In the genomic region with DNA sequence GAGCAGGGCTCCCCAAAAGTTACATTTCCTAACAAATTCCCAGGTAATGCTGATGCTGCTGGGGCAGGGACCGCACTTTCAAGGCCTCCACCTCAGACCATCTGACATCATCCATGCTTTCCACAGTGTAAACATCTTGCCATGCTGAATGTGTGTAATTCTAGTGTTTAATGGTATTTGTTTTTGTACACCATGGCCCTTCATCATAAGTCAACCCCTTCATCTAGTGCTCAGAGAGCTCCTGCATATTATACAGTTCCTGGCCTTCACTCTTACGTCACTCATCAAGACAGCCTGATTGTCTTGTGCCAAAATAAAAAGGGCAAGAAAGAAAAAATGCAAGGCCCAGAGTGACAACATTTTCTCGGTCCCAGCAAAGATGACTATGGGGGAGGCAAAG, we compare ENCODE assay signal across 20 cellular contexts.
DNase-seq lines count a peak whose midpoint lies in the region; ATAC-seq, FAIRE-seq and TF ChIP-seq lines count a peak whose summit lies in the region.
"Had no signal": no experiment of that assay in that cellular context is flagged by ENCODE, and none has a peak within 500 bp of the region (broad histone marks: within the 10 kb centered on the region; RNA-seq: fewer than 3 reads in every experiment).

No MANE protein-coding gene starts in this region.

- peak in 2 of 3 experiments; percentile 26 to 43 for DNase-seq in NCI-H1417 (lab: John Stamatoyannopoulos, UW)
- no peak for DNase-seq in NCI-H1417 treated with DMSO at 0.1 percent for 48 hours (lab: John Stamatoyannopoulos, UW)
- DNase-seq in NCI-H1092 treated with DMSO at 0.1 percent for 48 hours (lab: John Stamatoyannopoulos, UW), result peak; percentile 19
- DNase-seq in hepatocyte (ENCODE audit: low spot score), result no peak
- no peak for DNase-seq in glomerular visceral epithelial cell (ENCODE audit: extremely low spot score)
- no peak for DNase-seq in frontal cortex (ENCODE audit: low spot score in 2 of 2)
- DNase-seq: activated CD4-positive, alpha-beta T cell treated with anti-CD3 and anti-CD28 coated beads for 1 hour; activated CD8-positive, alpha-beta memory T cell treated with anti-CD3 and anti-CD28 coated beads, Interleukin-2, amount 50 U/mL, for 4 hours; activated naive CD4-positive, alpha-beta T cell treated with anti-CD3 and anti-CD28 coated beads, Interleukin-2, amount 50 U/mL, for 16 hours; effector memory CD8-positive, alpha-beta T cell; mesenchymal stem cell; NCI-H1105 treated with DMSO at 0.1 percent for 48 hours; occipital lobe; RPMI8226; stimulated activated naive CD4-positive, alpha-beta T cell treated with Interleukin-2 at 50 U/mL for 16 hours; T-helper 17 cell had no signal

- H3K9me2 ChIP-seq in hepatocyte (replicated peaks; ENCODE audit: insufficient read depth), result no peaks in the 10 kb centered on the region

- FAIRE-seq in frontal cortex (lab: Jason Lieb, UNC), result no peak
- FAIRE-seq: A204.1, G401.6 had no signal

- H2AFZ ChIP-seq in hepatocyte, result no peak overlapping the region

- H3K4me1 ChIP-seq in hepatocyte (ENCODE audit: insufficient read depth) (peaks cover 19% of the 10 kb centered on the region), subcutaneous abdominal adipose tissue (ENCODE audit: control insufficient read depth in 5 of 5, insufficient read depth in 5 of 5, low read length in 5 of 5) (peaks cover 3 to 47% (median 39%) of the 10 kb centered on the region in 5 donors)

- H3K27me3 ChIP-seq in hepatocyte (no peaks in the 10 kb centered on the region), subcutaneous abdominal adipose tissue (ENCODE audit: control insufficient read depth in 5 of 5, insufficient read depth in 4 of 5, low read length in 5 of 5) (no peaks in the 10 kb centered on the region)

- H3K79me2 ChIP-seq in hepatocyte, result no peaks in the 10 kb centered on the region

- 96% methylated on average over 3 of the region's 3 CpGs for WGBS in hepatocyte (ENCODE audit: low lambda C conversion rate, missing lambda C conversion rate)

- no peaks in the 10 kb centered on the region for H3K36me3 ChIP-seq in hepatocyte (replicated peaks; ENCODE audit: insufficient read depth, low read depth)
- no peaks in the 10 kb centered on the region for H3K36me3 ChIP-seq in subcutaneous abdominal adipose tissue (ENCODE audit: control insufficient read depth in 5 of 5, insufficient read depth in 5 of 5, low read length in 5 of 5)

- H3K27ac ChIP-seq in hepatocyte (peak overlapping the region; percentile 69), subcutaneous abdominal adipose tissue (ENCODE audit: low read depth, low read length) (peak overlapping the region; percentile 35)

- H3K9ac ChIP-seq in subcutaneous abdominal adipose tissue (ENCODE audit: low read length in 5 of 5), result no peak overlapping the region

- no peak for ATAC-seq in GM19324 (IDR thresholded peaks at IDR 0.05; ENCODE audit: low FRiP score, unreplicated experiment)
- ATAC-seq: effector memory CD8-positive, alpha-beta T cell; T-helper 17 cell had no signal

- TF ChIP-seq CTCF in hepatocyte (IDR thresholded peaks at IDR 0.05; ENCODE audit: poor library complexity), result no peak

- H4K20me1 ChIP-seq in hepatocyte (ENCODE audit: insufficient read depth, poor library complexity, severe bottlenecking), result no peaks in the 10 kb centered on the region

- H3K4me3 ChIP-seq in hepatocyte (no peak overlapping the region), subcutaneous abdominal adipose tissue (ENCODE audit: low read depth in 1 of 5, low read length in 5 of 5) (no peak overlapping the region)

- no peak overlapping the region for H3K4me2 ChIP-seq in hepatocyte

- H3K9me3 ChIP-seq in hepatocyte (ENCODE audit: low read depth) (no peaks in the 10 kb centered on the region), subcutaneous abdominal adipose tissue (ENCODE audit: control insufficient read depth in 5 of 5, low read length in 5 of 5) (no peaks in the 10 kb centered on the region)

Comparison
In these comparisons a context has a peak if more than half of its experiments do, and no peak if none do; other contexts are left out.
1. DNase-seq: peak in NCI-H1417 (2 of 3) and NCI-H1092 treated with DMSO at 0.1 percent for 48 hours (single experiment); none in NCI-H1417 treated with DMSO at 0.1 percent for 48 hours (single experiment), hepatocyte (single experiment), glomerular visceral epithelial cell (single experiment) and frontal cortex (0 of 2).